Comparison of ENCODE assay signal across 12 cellular contexts in the genomic region with DNA sequence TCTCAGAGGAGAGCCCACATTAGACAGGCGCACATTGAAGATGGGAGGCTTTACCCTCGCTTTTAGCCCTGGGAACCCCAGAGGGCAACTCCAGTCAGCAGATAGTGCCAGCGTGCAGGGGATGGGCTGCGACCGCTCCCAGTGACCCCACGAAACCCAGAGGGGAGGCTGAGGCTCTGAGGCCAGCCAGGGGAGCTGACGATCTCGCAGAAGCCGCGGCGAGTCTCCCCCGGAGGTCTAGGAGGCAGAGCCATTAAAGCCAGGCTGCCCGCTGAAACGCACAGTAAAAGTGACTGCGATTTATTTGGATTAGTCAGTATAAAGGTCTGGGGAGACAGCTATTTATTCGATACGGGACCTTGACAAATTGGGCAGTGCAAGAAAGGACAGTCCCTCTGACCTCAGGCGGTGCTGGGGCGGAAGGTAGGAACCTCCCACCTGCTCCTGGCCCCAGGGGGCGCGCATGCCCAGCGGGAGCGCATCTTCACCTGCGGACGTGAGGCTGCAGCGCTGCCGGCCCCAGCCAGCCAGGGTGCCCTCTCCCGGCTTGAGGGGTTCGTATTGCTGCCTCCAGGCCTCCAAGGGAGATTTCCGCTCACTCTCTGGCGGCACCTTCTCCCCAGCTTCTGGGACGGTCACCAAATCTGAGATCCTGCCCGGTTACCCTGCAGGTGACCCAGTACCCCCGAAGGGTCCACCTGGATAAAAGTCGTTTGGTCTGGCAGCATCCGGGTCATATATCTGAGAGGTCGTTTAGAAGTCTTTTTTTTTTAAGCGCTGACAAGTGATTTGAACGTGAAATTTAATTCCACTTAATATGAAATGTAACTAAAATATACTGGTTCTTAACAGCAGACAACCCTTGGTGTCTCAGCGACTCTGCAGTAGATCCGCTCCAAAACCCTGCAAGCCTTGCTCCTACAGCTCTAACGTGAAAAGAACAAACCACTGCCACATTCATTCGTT. TPM values are rescaled to one million over a fixed set of nuclear protein-coding genes. Genes with fewer than 3 reads are reported as not detected.
A peak's percentile ranks its signal among the peaks of the same experiment; 100 is the strongest.
DNase-seq lines count a peak whose midpoint lies in the region; FAIRE-seq and TF ChIP-seq lines count a peak whose summit lies in the region.
"Had no signal": no experiment of that assay in that cellular context is flagged by ENCODE, and none has a peak within 500 bp of the region (broad histone marks: within the 10 kb centered on the region; RNA-seq: fewer than 3 reads in every experiment).

No MANE protein-coding gene starts in this region.

- H3K27me3 ChIP-seq in endodermal cell (ENCODE audit: control insufficient read depth, insufficient read depth, low read length, poor library complexity, severe bottlenecking): peaks cover 55% of the 10 kb centered on the region
- peaks cover 0 to 55% (median 9%) of the 10 kb centered on the region in 4 donors for H3K27me3 ChIP-seq in esophagus squamous epithelium

- H3K27ac Mint-ChIP-seq in endodermal cell (no peak overlapping the region), nephron progenitor cell (no peak overlapping the region)

- no peaks in the 10 kb centered on the region for H3K36me3 ChIP-seq in endodermal cell (ENCODE audit: control insufficient read depth, insufficient read depth, low read length)
- H3K36me3 ChIP-seq in esophagus squamous epithelium: no peaks in the 10 kb centered on the region
- H3K36me3 ChIP-seq: pancreas had no signal

- H3K9me3 ChIP-seq in endodermal cell (ENCODE audit: control insufficient read depth, low read length): no peaks in the 10 kb centered on the region
- peaks cover 0 to 4% (median 0%) of the 10 kb centered on the region in 3 donors for H3K9me3 ChIP-seq in esophagus squamous epithelium
- H3K9me3 ChIP-seq: pancreas had no signal

- FAIRE-seq in RCC 7860 (lab: Jason Lieb, UNC): no peak
- no peak for FAIRE-seq in D721Med (lab: Jason Lieb, UNC)
- FAIRE-seq: pancreas had no signal

- no peak overlapping the region for H3K9ac ChIP-seq in endodermal cell (ENCODE audit: extremely low read depth, low read length, poor library complexity, severe bottlenecking)

- H3K4me1 Mint-ChIP-seq in endodermal cell (peaks cover 16% of the 10 kb centered on the region), nephron progenitor cell (peaks cover 43% of the 10 kb centered on the region)

- H3K4me3 ChIP-seq in endodermal cell (ENCODE audit: low read length) (peak overlapping the region; percentile 80), esophagus squamous epithelium (peak overlapping the region in 1 of 4 donors; percentile 25)
- H3K4me3 ChIP-seq: pancreas had no signal

- no peak overlapping the region for H3K27ac ChIP-seq in endodermal cell (ENCODE audit: low read depth, low read length)
- no peak overlapping the region for H3K27ac ChIP-seq in esophagus squamous epithelium
- H3K27ac ChIP-seq: pancreas, RWPE1 had no signal

- H3K4me1 ChIP-seq in endodermal cell (ENCODE audit: control insufficient read depth, insufficient read depth, low read length): no peaks in the 10 kb centered on the region
- H3K4me1 ChIP-seq in esophagus squamous epithelium: peaks cover 0 to 9% (median 0%) of the 10 kb centered on the region in 3 donors
- H3K4me1 ChIP-seq: pancreas had no signal

- H3K9me3 Mint-ChIP-seq in endodermal cell (no peaks in the 10 kb centered on the region), nephron progenitor cell (peaks cover 10% of the 10 kb centered on the region)

- DNase-seq in DMS153 (lab: John Stamatoyannopoulos, UW) (peak; percentile 53), endodermal cell (peak; percentile 81), nephron progenitor cell (peak; percentile 62), esophagus squamous epithelium (lab: John Stamatoyannopoulos, UW) (no peak), amniotic stem cell (lab: John Stamatoyannopoulos, UW) (no peak), RCC 7860 (ENCODE audit: low spot score) (no peak), D721Med (ENCODE audit: insufficient read length, low spot score) (no peak)
- DNase-seq: GF-D8; stimulated activated naive CD4-positive, alpha-beta T cell had no signal

- 1 to 2% methylated on average over 18 to 43 of the region's 43 CpGs for WGBS in endodermal cell (ENCODE audit: insufficient coverage in 1 of 2, insufficient read length in 1 of 2), 2 experiments
- 12 to 25% methylated on average over 14 to 32 of the region's 43 CpGs for WGBS in esophagus squamous epithelium, 2 donors

- H3K27me3 Mint-ChIP-seq in endodermal cell (ENCODE audit: insufficient read depth) (peaks cover 43% of the 10 kb centered on the region), nephron progenitor cell (ENCODE audit: low read depth, poor library complexity) (peaks cover 52% of the 10 kb centered on the region)

- intact Hi-C loops in esophagus squamous epithelium (cut with DNase I): no loop called here

- H3K36me3 Mint-ChIP-seq in endodermal cell (ENCODE audit: low read depth) (no peaks in the 10 kb centered on the region), nephron progenitor cell (ENCODE audit: low read depth) (no peaks in the 10 kb centered on the region)

- no peak for TF ChIP-seq POLR2A in esophagus squamous epithelium (IDR thresholded peaks at IDR 0.05)

- H3K4me3 Mint-ChIP-seq in endodermal cell: peak overlapping the region; percentile 68
- peak overlapping the region; percentile 82 for H3K4me3 Mint-ChIP-seq in nephron progenitor cell

- peak; percentile 23; the same call in 1 of the 2 replicates for TF ChIP-seq CTCF in LNCAP (IDR thresholded peaks at IDR 0.05)
- peak; percentile 42 for TF ChIP-seq CTCF in endodermal cell (conservative IDR thresholded peaks at IDR 0.05)
- no peak for TF ChIP-seq CTCF in nephron progenitor cell (IDR thresholded peaks at IDR 0.05)
- TF ChIP-seq CTCF in esophagus squamous epithelium (IDR thresholded peaks at IDR 0.05): no peak
- TF ChIP-seq CTCF in D721Med (IDR thresholded peaks at IDR 0.05; ENCODE audit: insufficient read depth, missing control alignments): no peak

RNA-seq across cellular contexts. Expression of gene TCF21, which starts 34.0 kb away (rescaled TPM):
- under 1 TPM in 1 of 2 donors, not detected in 1; 0.11 TPM for total RNA-seq in endodermal cell
- polyA plus RNA-seq in endodermal cell (2013, experiment 1 of 2): 0.18 TPM
- 0.12 TPM for polyA plus RNA-seq in endodermal cell (2013, experiment 2 of 2)
- 10 to 100 TPM in 1 of 4 donors, 1 to 10 TPM in 2, under 1 TPM in 1; 0.61 to 21.0 (median 4.1) TPM for total RNA-seq in esophagus squamous epithelium

Comparison
In these comparisons a context has a peak if more than half of its experiments do, and no peak if none do; other contexts are left out.
1. DNase-seq: peak in DMS153 (single experiment), endodermal cell (single experiment) and nephron progenitor cell (single experiment); none in esophagus squamous epithelium (single experiment), amniotic stem cell (single experiment), RCC 7860 (single experiment) and D721Med (single experiment).
2. CTCF ChIP-seq: peak in LNCAP (single experiment) and endodermal cell (single experiment); none in nephron progenitor cell (single experiment), esophagus squamous epithelium (0 of 6) and D721Med (single experiment).